Comparison of ENCODE assay signal across 2 cellular contexts in the genomic region with DNA sequence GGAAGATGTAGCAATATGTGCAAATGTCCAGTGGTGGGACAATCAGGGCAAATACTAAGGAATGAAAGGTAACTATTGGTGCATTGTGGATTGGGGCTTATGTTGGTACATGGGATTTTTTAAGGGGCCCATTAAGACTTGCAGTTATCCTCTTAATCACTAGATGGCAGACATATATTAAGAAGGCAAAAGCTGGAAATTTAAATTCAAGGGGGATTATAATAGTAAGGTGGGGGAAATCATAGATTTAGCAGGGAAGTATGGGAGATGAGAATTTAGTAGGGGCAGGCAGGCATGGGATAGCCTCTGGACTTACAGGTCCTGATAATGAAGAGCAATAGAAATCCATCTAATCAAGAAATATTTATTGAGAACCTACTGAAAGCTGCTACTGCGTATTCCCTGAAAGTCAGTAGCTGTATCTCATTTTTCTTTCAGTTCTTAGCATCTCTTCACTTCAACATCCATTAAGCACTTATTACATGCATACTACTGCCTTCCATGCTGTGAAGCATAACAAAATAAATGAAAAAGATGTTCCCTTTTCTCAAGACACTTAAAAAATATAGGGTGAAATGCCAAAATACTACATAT.
TF ChIP-seq lines count a peak whose summit lies in the region.

No MANE protein-coding gene starts in this region.

TF ChIP-seq in IMR-90, 13 proteins besides CTCF, POLR2A, EP300 and RAD21 (continued from another document):
- no peak for TF ChIP-seq CHD1 (IDR thresholded peaks at IDR 0.05; ENCODE audit: low read depth, low read length)
- TF ChIP-seq CEBPB (IDR thresholded peaks at IDR 0.05; ENCODE audit: low read depth, low read length), result no peak
- TF ChIP-seq MAFK (IDR thresholded peaks at IDR 0.05; ENCODE audit: low read depth, low read length), result no peak
- TF ChIP-seq RFX5 (IDR thresholded peaks at IDR 0.05; ENCODE audit: low read depth, low read length), result no peak
- TF ChIP-seq MAZ (IDR thresholded peaks at IDR 0.05; ENCODE audit: borderline replicate concordance, low read depth, low read length), result no peak
- TF ChIP-seq NFE2L2 (IDR thresholded peaks at IDR 0.05; ENCODE audit: low read depth, low read length), result no peak
- TF ChIP-seq, protein P1, sequence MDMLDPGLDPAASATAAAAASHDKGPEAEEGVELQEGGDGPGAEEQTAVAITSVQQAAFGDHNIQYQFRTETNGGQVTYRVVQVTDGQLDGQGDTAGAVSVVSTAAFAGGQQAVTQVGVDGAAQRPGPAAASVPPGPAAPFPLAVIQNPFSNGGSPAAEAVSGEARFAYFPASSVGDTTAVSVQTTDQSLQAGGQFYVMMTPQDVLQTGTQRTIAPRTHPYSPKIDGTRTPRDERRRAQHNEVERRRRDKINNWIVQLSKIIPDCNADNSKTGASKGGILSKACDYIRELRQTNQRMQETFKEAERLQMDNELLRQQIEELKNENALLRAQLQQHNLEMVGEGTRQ (IDR thresholded peaks at IDR 0.05; ENCODE audit: low read depth, low read length), result no peak
- no peak for TF ChIP-seq FOS (IDR thresholded peaks at IDR 0.05; ENCODE audit: low read depth, low read length)
- TF ChIP-seq RCOR1 (IDR thresholded peaks at IDR 0.05; ENCODE audit: insufficient replicate concordance, low read length), result no peak
TF ChIP-seq in IMR-90: peak in this region for 0.

TF ChIP-seq in neural cell, 6 proteins besides CTCF, POLR2A, EP300 and RAD21 (continued from another document):
- TF ChIP-seq, protein P2, sequence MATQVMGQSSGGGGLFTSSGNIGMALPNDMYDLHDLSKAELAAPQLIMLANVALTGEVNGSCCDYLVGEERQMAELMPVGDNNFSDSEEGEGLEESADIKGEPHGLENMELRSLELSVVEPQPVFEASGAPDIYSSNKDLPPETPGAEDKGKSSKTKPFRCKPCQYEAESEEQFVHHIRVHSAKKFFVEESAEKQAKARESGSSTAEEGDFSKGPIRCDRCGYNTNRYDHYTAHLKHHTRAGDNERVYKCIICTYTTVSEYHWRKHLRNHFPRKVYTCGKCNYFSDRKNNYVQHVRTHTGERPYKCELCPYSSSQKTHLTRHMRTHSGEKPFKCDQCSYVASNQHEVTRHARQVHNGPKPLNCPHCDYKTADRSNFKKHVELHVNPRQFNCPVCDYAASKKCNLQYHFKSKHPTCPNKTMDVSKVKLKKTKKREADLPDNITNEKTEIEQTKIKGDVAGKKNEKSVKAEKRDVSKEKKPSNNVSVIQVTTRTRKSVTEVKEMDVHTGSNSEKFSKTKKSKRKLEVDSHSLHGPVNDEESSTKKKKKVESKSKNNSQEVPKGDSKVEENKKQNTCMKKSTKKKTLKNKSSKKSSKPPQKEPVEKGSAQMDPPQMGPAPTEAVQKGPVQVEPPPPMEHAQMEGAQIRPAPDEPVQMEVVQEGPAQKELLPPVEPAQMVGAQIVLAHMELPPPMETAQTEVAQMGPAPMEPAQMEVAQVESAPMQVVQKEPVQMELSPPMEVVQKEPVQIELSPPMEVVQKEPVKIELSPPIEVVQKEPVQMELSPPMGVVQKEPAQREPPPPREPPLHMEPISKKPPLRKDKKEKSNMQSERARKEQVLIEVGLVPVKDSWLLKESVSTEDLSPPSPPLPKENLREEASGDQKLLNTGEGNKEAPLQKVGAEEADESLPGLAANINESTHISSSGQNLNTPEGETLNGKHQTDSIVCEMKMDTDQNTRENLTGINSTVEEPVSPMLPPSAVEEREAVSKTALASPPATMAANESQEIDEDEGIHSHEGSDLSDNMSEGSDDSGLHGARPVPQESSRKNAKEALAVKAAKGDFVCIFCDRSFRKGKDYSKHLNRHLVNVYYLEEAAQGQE (IDR thresholded peaks at IDR 0.05; ENCODE audit: borderline replicate concordance), result no peak
- TF ChIP-seq TAF1 (IDR thresholded peaks at IDR 0.05; ENCODE audit: low read depth) (no peak), POLR2AphosphoS5 (IDR thresholded peaks at IDR 0.05) (no peak), MXI1 (conservative IDR thresholded peaks at IDR 0.05; ENCODE audit: poor library complexity, severe bottlenecking) (no peak)
TF ChIP-seq in neural cell: peak in this region for 1.
